24 cellular contexts compared by ENCODE assay signal in genomic region chr22:24007253-24008021, GRCh38. TPM values are rescaled to one million over a fixed set of nuclear protein-coding genes. Genes with fewer than 3 reads are reported as not detected.
DNase-seq lines count a peak whose midpoint lies in the region; ATAC-seq, FAIRE-seq and TF ChIP-seq lines count a peak whose summit lies in the region.
"Had no signal": no experiment of that assay in that cellular context is flagged by ENCODE, and none has a peak within 500 bp of the region (broad histone marks: within the 10 kb centered on the region; RNA-seq: fewer than 3 reads in every experiment).

No MANE protein-coding gene starts in this region.

- H3K4me2 ChIP-seq in neuronal stem cell (ENCODE audit: insufficient read depth, low read length, poor library complexity, severe bottlenecking), result no peak overlapping the region

- H3K4ac ChIP-seq in neuronal stem cell (ENCODE audit: low read length), result no peak overlapping the region

- peaks cover 12% of the 10 kb centered on the region for H3K9me3 Mint-ChIP-seq in Caco-2 (ENCODE audit: unreplicated experiment)
- H3K9me3 Mint-ChIP-seq: CD4-positive, alpha-beta T cell had no signal

- POLR2A ChIA-PET in Caco-2 (lab: Charles Lee), result no interaction called here

- H3K27me3 ChIP-seq in Caco-2 (replicated peaks; ENCODE audit: control insufficient read depth, insufficient read depth, low read length) (no peaks in the 10 kb centered on the region), bronchial epithelial cell (ENCODE audit: control insufficient read depth, insufficient read depth, low read length) (peaks cover 2% of the 10 kb centered on the region), neuronal stem cell (ENCODE audit: control insufficient read depth in 3 of 3, insufficient read depth in 3 of 3, low read depth in 1 of 3, low read length in 3 of 3) (peaks cover 0 to 32% (median 0%) of the 10 kb centered on the region in 3 experiments), right cardiac atrium (ENCODE audit: control insufficient read depth, insufficient read depth) (no peaks in the 10 kb centered on the region)
- H3K27me3 ChIP-seq: Peyer's patch, SJCRH30 had no signal

- no peak overlapping the region for H2AFZ ChIP-seq in neuronal stem cell (ENCODE audit: low read length)

- H3K36me3 ChIP-seq in Caco-2 (ENCODE audit: control insufficient read depth, insufficient read depth, low read length) (no peaks in the 10 kb centered on the region), bronchial epithelial cell (ENCODE audit: control insufficient read depth, insufficient read depth, low read length) (no peaks in the 10 kb centered on the region), neuronal stem cell (replicated peaks in 1 of 2; ENCODE audit: control insufficient read depth in 2 of 2, insufficient read depth in 2 of 2, low read length in 2 of 2) (no peaks in the 10 kb centered on the region)
- H3K36me3 ChIP-seq: Peyer's patch, SJCRH30 had no signal

- H3K9me3 ChIP-seq in Caco-2 (peaks cover 11% of the 10 kb centered on the region; the same call in 1 of the 2 replicates), neuronal stem cell (replicated peaks in 1 of 2; ENCODE audit: control insufficient read depth in 2 of 2, insufficient read depth in 1 of 2, low read depth in 1 of 2, low read length in 2 of 2) (peaks cover 0 to 8% of the 10 kb centered on the region in 2 donors), right cardiac atrium (ENCODE audit: control insufficient read depth, low read length) (no peaks in the 10 kb centered on the region)
- H3K9me3 ChIP-seq: Peyer's patch, SJCRH30 had no signal

- H3K27ac ChIP-seq in neuronal stem cell (replicated peaks; ENCODE audit: low read length) (no peak overlapping the region), right cardiac atrium (ENCODE audit: low read length) (no peak overlapping the region)
- H3K27ac ChIP-seq: Peyer's patch, SJCRH30 had no signal

- no peaks in the 10 kb centered on the region for H3K27me3 Mint-ChIP-seq in Caco-2 (ENCODE audit: insufficient read depth, unreplicated experiment)

- intact Hi-C loops in Caco-2 (cut with micrococcal nuclease; ENCODE audit: unreplicated experiment) (no loop called here), right cardiac atrium (cut with DNase I) (loop anchor here in 3 of 4 donors (5.0 to 10.0 kb wide), 3 partner anchors 70 to 157 kb away; no protein-coding TSS in a partner anchor)

- H3K79me1 ChIP-seq in neuronal stem cell (ENCODE audit: low read depth, low read length), result peaks cover 6% of the 10 kb centered on the region

- peak overlapping the region; percentile 7 for H3K18ac ChIP-seq in neuronal stem cell (ENCODE audit: low read length)

- H2BK12ac ChIP-seq in neuronal stem cell (ENCODE audit: low read length), result no peak overlapping the region

- H3K4me3 ChIP-seq in Caco-2 (ENCODE audit: low read depth, low read length) (no peak overlapping the region), bronchial epithelial cell (ENCODE audit: low read depth, low read length) (no peak overlapping the region), neuronal stem cell (ENCODE audit: low read length in 2 of 2) (no peak overlapping the region), right cardiac atrium (ENCODE audit: low read length) (no peak overlapping the region)
- H3K4me3 ChIP-seq: Peyer's patch, SJCRH30 had no signal

- TF ChIP-seq CTCF in Caco-2 (IDR thresholded peaks at IDR 0.05; ENCODE audit: insufficient read depth in 1 of 2, low read depth in 1 of 2, low read length in 1 of 2, severe bottlenecking in 1 of 2, unreplicated experiment in 1 of 2), result no peak
- TF ChIP-seq CTCF in GM13977 (IDR thresholded peaks at IDR 0.05; ENCODE audit: extremely low read depth, insufficient read depth, missing control alignments), result no peak
- TF ChIP-seq CTCF in bronchial epithelial cell (IDR thresholded peaks at IDR 0.05; ENCODE audit: insufficient read depth, low read length, severe bottlenecking), result no peak

- ATAC-seq in GM19395 (IDR thresholded peaks at IDR 0.05; ENCODE audit: unreplicated experiment), result no peak
- no peak for ATAC-seq in HG03460 (IDR thresholded peaks at IDR 0.05; ENCODE audit: unreplicated experiment)
- no peak for ATAC-seq in right cardiac atrium

- no peak overlapping the region for H3K14ac ChIP-seq in neuronal stem cell (ENCODE audit: low read length)

- BruUV-seq in Caco-2 (replicated peaks; lab: Mats Ljungman, UMichigan), result no TSS peak

- peaks cover 15% of the 10 kb centered on the region for H3K36me3 Mint-ChIP-seq in Caco-2 (ENCODE audit: insufficient read depth, unreplicated experiment)

- peak overlapping the region; percentile 53 for H4K8ac ChIP-seq in neuronal stem cell (ENCODE audit: low read depth, low read length)

- peak overlapping the region; percentile 22 for H2AK5ac ChIP-seq in neuronal stem cell (ENCODE audit: low read depth, low read length)

- no peak overlapping the region for H3K9ac ChIP-seq in neuronal stem cell (ENCODE audit: low read depth, low read length, poor library complexity)

- H3K4me1 ChIP-seq in Caco-2, result peaks cover 26% of the 10 kb centered on the region
- peaks cover 3 to 10% of the 10 kb centered on the region in 2 donors for H3K4me1 ChIP-seq in neuronal stem cell (ENCODE audit: control insufficient read depth in 2 of 2, insufficient read depth in 1 of 2, low read depth in 1 of 2, low read length in 2 of 2)
- peaks cover 2% of the 10 kb centered on the region for H3K4me1 ChIP-seq in right cardiac atrium (ENCODE audit: control insufficient read depth, insufficient read depth, low read length)

- no peak overlapping the region for H3K4me3 Mint-ChIP-seq in Caco-2 (ENCODE audit: unreplicated experiment)
- H3K4me3 Mint-ChIP-seq: CD4-positive, alpha-beta T cell; H9 had no signal

- DNase-seq in Caco-2 (no peak), GM13977 (ENCODE audit: low spot score) (peak; percentile 18), bronchial epithelial cell (ENCODE audit: low read depth) (no peak), neuronal stem cell (ENCODE audit: low spot score) (no peak), right cardiac atrium (no peak)
- DNase-seq: CD4-positive, alpha-beta T cell; COR-L47; DND-41; H9; IMR-90; NCI-H1694; NCI-H2081; NCI-H2171; NCI-H524 treated with DMSO at 0.1 percent for 48 hours; Peyer's patch; SJCRH30 had no signal

- peak overlapping the region; percentile 17 for H3K23ac ChIP-seq in neuronal stem cell (ENCODE audit: low read depth, low read length, poor library complexity)

- no peak overlapping the region for H2BK15ac ChIP-seq in neuronal stem cell (ENCODE audit: low read length)

- H4K91ac ChIP-seq in neuronal stem cell (ENCODE audit: low read depth, low read length, poor library complexity), result no peak overlapping the region

- peaks cover 20% of the 10 kb centered on the region for H3K4me1 Mint-ChIP-seq in Caco-2 (ENCODE audit: low read depth, unreplicated experiment)

- peak overlapping the region; percentile 30 for H2BK5ac ChIP-seq in neuronal stem cell (ENCODE audit: low read length)

- peak; percentile 32 for FAIRE-seq in bronchial epithelial cell (lab: Jason Lieb, UNC)
- FAIRE-seq: GM12892, GM19239 had no signal

- no peak overlapping the region for H2BK120ac ChIP-seq in neuronal stem cell (ENCODE audit: low read depth, low read length)

- CTCF ChIA-PET in Caco-2 (lab: Charles Lee), result no interaction called here

- H3K27ac Mint-ChIP-seq in Caco-2 (ENCODE audit: unreplicated experiment), result peak overlapping the region; percentile 65
- H3K27ac Mint-ChIP-seq: CD4-positive, alpha-beta T cell; H9 had no signal

- in situ Hi-C loops in GM13977 (cut with MboI; ENCODE audit: low pct_unique_long_range_greater_than_20kb, low sequenced_read_pairs, unreplicated experiment), result no loop called here

- no CpG with 5 or more reads among the region's 8 CpGs for WGBS in neuronal stem cell (ENCODE audit: extremely low coverage in 2 of 2, insufficient read length in 2 of 2, insufficient replicate concordance in 1 of 2), 2 donors
- WGBS in right cardiac atrium, result 81% methylated on average over 8 of the region's 8 CpGs

RNA-seq across cellular contexts. Expression of gene GSTT4, which starts 2.2 kb away (rescaled TPM):
- total RNA-seq in Caco-2 (2022) (0.16 TPM in 1 of 2 replicates, not detected in the other), bronchial epithelial cell (not detected in 2 replicates), right cardiac atrium (not detected)
- polyA plus RNA-seq in neuronal stem cell (2013, experiment 1 of 2), result not detected
- not detected for polyA plus RNA-seq in neuronal stem cell (2013, experiment 2 of 2)
- not detected for polyA plus RNA-seq in right cardiac atrium
- total RNA-seq: CD4-positive, alpha-beta T cell; H9; HT1080; IMR-90; M059J; OCI-LY7; Peyer's patch; SJCRH30 had no signal
- polyA plus RNA-seq: BJ, IMR-90 had no signal

RNA-seq across cellular contexts. Expression of gene CABIN1, which starts 3.7 kb away (rescaled TPM):
- 65.0 and 72.7 TPM in 2 replicates for total RNA-seq in Caco-2 (2022)
- 15.8 and 26.5 TPM in 2 replicates for total RNA-seq in bronchial epithelial cell
- polyA plus RNA-seq in neuronal stem cell (2013, experiment 1 of 2), result 21.8 TPM
- 20.3 TPM for polyA plus RNA-seq in neuronal stem cell (2013, experiment 2 of 2)
- total RNA-seq in right cardiac atrium, result 10 to 100 TPM; 34.7 to 48.6 (median 46.0) TPM
- polyA plus RNA-seq in right cardiac atrium, result 31.8 TPM

RNA-seq across cellular contexts. Expression of gene GSTT2, which starts 27.5 kb away (rescaled TPM):
- total RNA-seq in Caco-2 (2022) (0.82 and 1.0 TPM in 2 replicates), bronchial epithelial cell (not detected in 2 replicates), right cardiac atrium (not detected)
- polyA plus RNA-seq in neuronal stem cell (2013, experiment 1 of 2), result 0.22 TPM
- 0.25 TPM for polyA plus RNA-seq in neuronal stem cell (2013, experiment 2 of 2)
- polyA plus RNA-seq in right cardiac atrium, result 0.14 TPM
- total RNA-seq: CD4-positive, alpha-beta T cell; OCI-LY7; Peyer's patch had no signal

RNA-seq across cellular contexts. Expression of gene DDT, which starts 33.2 kb away (rescaled TPM):
- total RNA-seq in Caco-2 (2022), result 121 and 123 TPM in 2 replicates
- total RNA-seq in bronchial epithelial cell, result 41.1 and 59.9 TPM in 2 replicates
- polyA plus RNA-seq in neuronal stem cell (2013, experiment 1 of 2), result 81.2 TPM
- polyA plus RNA-seq in neuronal stem cell (2013, experiment 2 of 2), result 79.3 TPM
- 100 to 1,000 TPM; 125 to 175 (median 156) TPM for total RNA-seq in right cardiac atrium
- 437 TPM for polyA plus RNA-seq in right cardiac atrium

RNA-seq across cellular contexts. Expression of gene DDTL, which starts 40.7 kb away (rescaled TPM):
- total RNA-seq in Caco-2 (2022), result 4.1 and 6.2 TPM in 2 replicates
- under 0.01 and 1.2 TPM in 2 replicates for total RNA-seq in bronchial epithelial cell
- 0.82 TPM for polyA plus RNA-seq in neuronal stem cell (2013, experiment 1 of 2)
- 0.86 TPM for polyA plus RNA-seq in neuronal stem cell (2013, experiment 2 of 2)
- total RNA-seq in right cardiac atrium, result 1 to 10 TPM in 2 of 4 donors, not detected in 2; 1.5 to 2.4 TPM
- 2.7 TPM for polyA plus RNA-seq in right cardiac atrium
- total RNA-seq: H9 had no signal
